In the genomic region with DNA sequence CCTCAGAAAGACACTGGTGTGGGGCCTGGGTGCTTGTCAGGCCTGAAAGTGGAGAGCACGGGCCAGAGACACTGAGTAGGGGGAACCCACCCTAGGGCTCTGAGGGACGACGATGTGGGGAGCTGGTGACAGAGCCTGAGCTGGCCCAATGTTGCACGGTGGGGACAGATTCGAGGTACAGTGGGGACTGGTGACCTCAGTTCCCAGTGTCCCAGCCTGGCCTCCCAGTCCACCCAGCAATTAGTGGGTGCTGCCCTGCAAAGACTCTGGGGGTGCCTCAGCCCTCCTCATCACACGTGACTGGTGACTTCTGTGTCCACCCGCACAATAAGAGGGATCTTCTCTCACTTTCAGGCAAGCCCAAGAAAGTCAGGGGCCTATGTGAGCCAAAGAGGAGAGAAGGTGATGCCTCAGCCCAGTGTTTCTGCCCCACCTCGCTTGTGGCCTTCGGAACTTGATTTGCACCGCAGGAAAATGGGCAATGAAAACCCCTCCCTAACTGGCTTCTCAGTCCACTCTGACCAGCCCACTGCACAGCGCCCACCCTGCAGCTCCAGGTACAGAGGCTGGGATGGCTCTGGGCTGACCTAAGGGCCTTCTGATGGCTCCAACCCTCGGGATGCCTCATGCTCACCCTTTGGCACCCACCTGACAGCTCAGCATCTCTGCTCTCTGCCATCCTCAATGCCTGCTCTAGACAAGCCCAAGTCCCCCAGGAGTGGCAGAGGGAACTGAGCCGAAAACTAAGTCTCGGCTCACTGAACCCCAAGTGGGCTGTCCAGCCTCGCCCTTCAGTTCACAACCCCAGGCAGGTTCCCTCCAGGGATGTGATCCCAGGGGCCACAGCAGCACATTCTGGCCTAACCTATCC, we compare ENCODE assay signal across 10 cellular contexts. TPM values are rescaled to one million over a fixed set of nuclear protein-coding genes. Genes with fewer than 3 reads are reported as not detected.
DNase-seq lines count a peak whose midpoint lies in the region; ATAC-seq, FAIRE-seq and TF ChIP-seq lines count a peak whose summit lies in the region.
"Not testable (repeated sequence)": the region's sequence is repeated elsewhere in the genome, so short reads cannot be mapped to it uniquely, and the experiment has no call there.
"Had no signal": no experiment of that assay in that cellular context is flagged by ENCODE, and none has a peak within 500 bp of the region (broad histone marks: within the 10 kb centered on the region; RNA-seq: fewer than 3 reads in every experiment).

No MANE protein-coding gene starts in this region.

- H3K27me3 ChIP-seq in Panc1 (ENCODE audit: control insufficient read depth, insufficient read depth, low read length); foreskin keratinocyte; upper lobe of left lung: not testable (repeated sequence)

- H3K36me3 ChIP-seq in Panc1 (ENCODE audit: control insufficient read depth, insufficient read depth, low read length); upper lobe of left lung: not testable (repeated sequence)

- not testable (repeated sequence) for H3K27ac ChIP-seq in A549; Panc1 (ENCODE audit: low read length); foreskin keratinocyte; upper lobe of left lung

- in situ Hi-C loops in Panc1 (cut with HindIII; ENCODE audit: low pct_unique_long_range_greater_than_20kb, low sequenced_read_pairs), result not testable (repeated sequence)

- not testable (repeated sequence) for TF ChIP-seq CTCF in A549 (IDR thresholded peaks at IDR 0.05); Panc1 (IDR thresholded peaks at IDR 0.05); foreskin keratinocyte (conservative IDR thresholded peaks at IDR 0.05); upper lobe of left lung (IDR thresholded peaks at IDR 0.05)

- WGBS in A549 (ENCODE audit: missing lambda C conversion rate), result no CpG with 5 or more reads among the region's 15 CpGs
- WGBS in upper lobe of left lung, 2 donors, result no CpG with 5 or more reads among the region's 15 CpGs

- H3K4me1 ChIP-seq in A549; Panc1 (ENCODE audit: control insufficient read depth, insufficient read depth, low read length); foreskin keratinocyte; upper lobe of left lung: not testable (repeated sequence)

- DNase-seq in A549 (ENCODE audit: low read depth in 1 of 2, low spot score in 1 of 2); Panc1 (ENCODE audit: low read depth, low spot score); foreskin keratinocyte; left colon; sciatic nerve (ENCODE audit: low spot score); upper lobe of left lung: not testable (repeated sequence)
- peak; percentile 11 for DNase-seq in mesenteric fat pad (ENCODE audit: low spot score)

- not testable (repeated sequence) for TF ChIP-seq RAD21 in A549 (conservative IDR thresholded peaks at IDR 0.05 in 1 of 2, IDR thresholded peaks at IDR 0.05 in 1 of 2)

- BruUV-seq in Panc1 (replicated peaks; lab: Mats Ljungman, UMichigan), result not testable (repeated sequence)

- not testable (repeated sequence) for FAIRE-seq in A549 (lab: Jason Lieb, UNC)

- not testable (repeated sequence) for TF ChIP-seq POLR2A in A549 (IDR thresholded peaks at IDR 0.05; ENCODE audit: low read length); upper lobe of left lung (IDR thresholded peaks at IDR 0.05)

- not testable (repeated sequence) for H3K27me3 Mint-ChIP-seq in activated T-helper 17 cell treated with anti-CD3 and anti-CD28 coated beads, Interleukin-2, amount 50 U/mL, for 72 hours

- not testable (repeated sequence) for H3K36me3 Mint-ChIP-seq in activated T-helper 17 cell treated with anti-CD3 and anti-CD28 coated beads, Interleukin-2, amount 50 U/mL, for 72 hours (ENCODE audit: low read depth)

- intact Hi-C loops in Panc1 (cut with micrococcal nuclease; ENCODE audit: unreplicated experiment); left colon (cut with DNase I, micrococcal nuclease); sciatic nerve (cut with DNase I): not testable (repeated sequence)

- CTCF ChIA-PET in A549 (lab: Yijun Ruan, JAX); Panc1 (lab: Charles Lee): not testable (repeated sequence)

- H3K27ac Mint-ChIP-seq in activated T-helper 17 cell treated with anti-CD3 and anti-CD28 coated beads, Interleukin-2, amount 50 U/mL, for 72 hours, result not testable (repeated sequence)

- H3K9me3 Mint-ChIP-seq in activated T-helper 17 cell treated with anti-CD3 and anti-CD28 coated beads, Interleukin-2, amount 50 U/mL, for 72 hours, result not testable (repeated sequence)

- not testable (repeated sequence) for H3K4me3 ChIP-seq in A549; Panc1 (ENCODE audit: low read depth in 2 of 2, low read length in 2 of 2); upper lobe of left lung

- ATAC-seq in A549, result peak; percentile 54 to 55; a peak in 5 of 6 replicates
- ATAC-seq in Panc1, result peak; percentile 45; the same call in 1 of the 2 replicates
- ATAC-seq in activated T-helper 17 cell treated with anti-CD3 and anti-CD28 coated beads, Interleukin-2, amount 50 U/mL, for 72 hours (replicated peaks), result peak; percentile 23
- ATAC-seq in foreskin keratinocyte, result peak; percentile 26
- peak; percentile 39 for ATAC-seq in left colon
- ATAC-seq in sciatic nerve, result peak; percentile 30
- ATAC-seq in upper lobe of left lung (ENCODE audit: low FRiP score in 2 of 2), result peak; percentile 45 to 70

- TF ChIP-seq EP300 in A549 (IDR thresholded peaks at IDR 0.05); upper lobe of left lung (IDR thresholded peaks at IDR 0.05): not testable (repeated sequence)

- not testable (repeated sequence) for H3K4me3 Mint-ChIP-seq in activated T-helper 17 cell treated with anti-CD3 and anti-CD28 coated beads, Interleukin-2, amount 50 U/mL, for 72 hours

- POLR2A ChIA-PET in A549 (lab: Yijun Ruan, JAX); Panc1 (lab: Charles Lee): not testable (repeated sequence)

- H3K4me2 ChIP-seq in A549, result not testable (repeated sequence)

- not testable (repeated sequence) for H3K9me3 ChIP-seq in A549; Panc1 (ENCODE audit: control insufficient read depth, insufficient read depth, low read depth, low read length); upper lobe of left lung

- H3K4me1 Mint-ChIP-seq in activated T-helper 17 cell treated with anti-CD3 and anti-CD28 coated beads, Interleukin-2, amount 50 U/mL, for 72 hours, result not testable (repeated sequence)

RNA-seq across cellular contexts. Expression of a gene that starts 36.4 kb away (rescaled TPM):
- polyA plus RNA-seq in A549 (2011; rRNA removed) (0.11 and 0.16 TPM in 2 replicates), A549 (2017; fragmentation: RNase III; extraction: RNeasy Plus Mini Kit Qiagen cat#74134 plus additional on column Dnase treatment) (not detected in 3 replicates), foreskin keratinocyte (not detected in 2 replicates)
- 0.08 TPM in 1 of 2 replicates, not detected in the other for polyA plus RNA-seq in A549 (2012; cell fraction: cytosol; rRNA removed)
- polyA plus RNA-seq in A549 (2012; cell fraction: nucleus; rRNA removed), result 0.40 and 0.50 TPM in 2 replicates
- not detected in 2 replicates for polyA minus RNA-seq in A549 (2011; rRNA and poly(A)+ RNA removed)
- total RNA-seq in Panc1 (2021; ENCODE audit: unreplicated experiment) (0.08 TPM), foreskin keratinocyte (0.07 TPM in 1 of 2 replicates, not detected in the other), left colon (under 1 TPM in 1 of 2 donors, not detected in 1; 0.40 TPM), mesenteric fat pad (not detected), sciatic nerve (not detected), upper lobe of left lung (not detected)
- polyA plus RNA-seq in Panc1 (2012; ENCODE audit: insufficient read length), result 0.33 TPM
- total RNA-seq in activated T-helper 17 cell treated with anti-CD3 and anti-CD28 coated beads, Interleukin-2, amount 50 U/mL, for 72 hours, result not detected
- total RNA-seq: CD8-positive, alpha-beta memory T cell; H4 had no signal
- polyA plus RNA-seq: CD8-positive, alpha-beta memory T cell had no signal
